In the genomic region with DNA sequence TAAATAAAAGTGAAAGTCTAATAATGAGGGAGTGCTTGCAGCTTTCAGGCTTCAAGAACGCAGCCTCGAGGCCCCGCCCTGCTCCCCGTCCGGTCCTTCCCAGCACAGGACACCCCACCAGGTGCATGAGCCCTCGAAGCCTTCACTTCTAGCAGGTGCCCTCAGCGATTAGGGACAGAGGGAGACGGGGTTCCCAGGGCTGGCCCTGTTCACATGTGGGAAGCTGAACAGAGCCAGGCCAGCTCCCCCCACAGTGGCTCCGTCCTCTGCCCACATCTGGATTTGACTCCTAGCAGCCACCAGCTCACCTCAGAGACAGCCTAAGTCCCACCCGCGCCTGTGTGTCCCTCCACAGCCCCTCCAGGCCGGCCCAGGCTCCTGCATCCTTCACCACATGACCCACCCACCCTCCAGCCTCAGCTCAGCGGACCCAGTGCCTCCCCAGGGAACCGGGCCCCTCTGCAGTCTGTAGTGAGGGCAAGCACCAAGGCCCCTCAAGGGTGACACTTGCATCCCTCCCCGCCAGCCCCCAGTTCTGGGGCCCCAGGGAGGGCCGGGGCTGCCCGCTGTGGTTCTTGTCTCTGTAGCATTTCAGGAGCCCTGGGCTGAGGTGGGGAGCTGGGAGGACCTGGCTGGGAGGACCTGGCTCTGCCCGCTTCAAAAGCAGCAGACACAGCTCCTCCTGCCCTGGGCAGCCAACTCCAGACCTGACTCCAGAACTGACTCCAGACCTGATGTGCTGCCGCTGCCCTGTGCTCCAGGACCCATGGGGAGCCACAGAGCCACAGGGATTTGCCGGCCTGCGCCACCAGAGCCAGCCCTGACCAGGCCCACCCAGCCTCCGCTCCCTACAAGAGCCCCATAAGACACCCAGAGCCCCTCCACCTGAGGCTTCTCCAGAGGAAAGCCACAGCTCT, we compare ENCODE assay signal across 8 cellular contexts. TPM values are rescaled to one million over a fixed set of nuclear protein-coding genes. Genes with fewer than 3 reads are reported as not detected.
DNase-seq lines count a peak whose midpoint lies in the region; ATAC-seq, FAIRE-seq and TF ChIP-seq lines count a peak whose summit lies in the region.

No MANE protein-coding gene starts in this region.

- POLR2A ChIA-PET in CD4-positive, alpha-beta T cell (lab: Charles Lee), result interaction anchor here (0.7 to 4.8 kb wide), 18 partner anchors 11 to 138 kb away, joined by 3 to 27 read pairs (median 6); a partner anchor contains a TSS
- POLR2A ChIA-PET in MCF 10A (lab: Yijun Ruan, JAX) (interaction anchor here (0.6 to 1.2 kb wide), 3 partner anchors 12 to 50 kb away, joined by 3 read pairs; no protein-coding TSS in a partner anchor), SK-N-SH (lab: Yijun Ruan, JAX) (interaction anchor here (0.5 to 1.0 kb wide), 2 partner anchors 25 to 105 kb away, joined by 3 read pairs; no protein-coding TSS in a partner anchor)

- H3K4me1 Mint-ChIP-seq in CD4-positive, alpha-beta T cell (ENCODE audit: low read depth), result peaks cover 32% of the 10 kb centered on the region
- peaks cover 8% of the 10 kb centered on the region for H3K4me1 Mint-ChIP-seq in MCF 10A (ENCODE audit: insufficient read depth, unreplicated experiment)

- peaks cover 29% of the 10 kb centered on the region for H3K4me1 ChIP-seq in OCI-LY3 (ENCODE audit: low read length)
- peaks cover 56% of the 10 kb centered on the region for H3K4me1 ChIP-seq in mononuclear cell (ENCODE audit: insufficient read depth, low read length)
- H3K4me1 ChIP-seq in tibial artery, result peaks cover 0 to 60% (median 56%) of the 10 kb centered on the region in 4 donors
- H3K4me1 ChIP-seq in SK-N-SH (ENCODE audit: control insufficient read depth in 1 of 2, insufficient read depth in 2 of 2, low read depth in 1 of 2, low read length in 1 of 2), result peaks cover 0 to 7% of the 10 kb centered on the region in 2 experiments; a peak in 2 of 4 replicates

- no peaks in the 10 kb centered on the region for H3K9me3 Mint-ChIP-seq in CD4-positive, alpha-beta T cell
- no peaks in the 10 kb centered on the region for H3K9me3 Mint-ChIP-seq in MCF 10A (ENCODE audit: unreplicated experiment)

- H3K4me3 Mint-ChIP-seq in CD4-positive, alpha-beta T cell, result peak overlapping the region; percentile 90
- peak overlapping the region; percentile 63 for H3K4me3 Mint-ChIP-seq in MCF 10A (ENCODE audit: unreplicated experiment)

- H3K9me3 ChIP-seq in CD4-positive, alpha-beta T cell (ENCODE audit: control insufficient read depth, low read length), result no peaks in the 10 kb centered on the region
- H3K9me3 ChIP-seq in OCI-LY3 (ENCODE audit: insufficient read depth, low read length) (no peaks in the 10 kb centered on the region), mononuclear cell (ENCODE audit: low read depth, low read length) (no peaks in the 10 kb centered on the region), tibial artery (no peaks in the 10 kb centered on the region), SK-N-SH (no peaks in the 10 kb centered on the region)

- H3K27ac Mint-ChIP-seq in CD4-positive, alpha-beta T cell, result peak overlapping the region; percentile 96
- H3K27ac Mint-ChIP-seq in MCF 10A (ENCODE audit: low read depth, unreplicated experiment), result peak overlapping the region; percentile 54

- peaks cover under 1% of the 10 kb centered on the region for H3F3A ChIP-seq in SK-N-SH (replicated peaks; ENCODE audit: insufficient read depth)

- CTCF ChIA-PET in CD4-positive, alpha-beta T cell (lab: Charles Lee), result interaction anchor here (0.9 to 3.3 kb wide), 4 partner anchors 18 to 267 kb away, joined by 3 to 18 read pairs (median 4); no protein-coding TSS in a partner anchor
- CTCF ChIA-PET in MCF 10A (lab: Yijun Ruan, JAX), result interaction anchor here (0.6 to 1.2 kb wide), 3 partner anchors 15 to 37 kb away, joined by 3 to 4 read pairs (median 3); no protein-coding TSS in a partner anchor
- CTCF ChIA-PET in SK-N-SH (lab: Yijun Ruan, JAX), result interaction anchor here (1.0 to 1.8 kb wide), 3 partner anchors 14 to 64 kb away, joined by 3 to 4 read pairs (median 3); no protein-coding TSS in a partner anchor

- peak overlapping the region; percentile 86 for H3K4me2 ChIP-seq in OCI-LY3 (ENCODE audit: low read length)
- no peak overlapping the region for H3K4me2 ChIP-seq in SK-N-SH

- H3K27me3 ChIP-seq in CD4-positive, alpha-beta T cell (ENCODE audit: control insufficient read depth, insufficient read depth, low read length), result no peaks in the 10 kb centered on the region
- H3K27me3 ChIP-seq in OCI-LY3 (ENCODE audit: low read depth, low read length), result no peaks in the 10 kb centered on the region
- no peaks in the 10 kb centered on the region for H3K27me3 ChIP-seq in mononuclear cell (ENCODE audit: insufficient read depth, low read length)
- no peaks in the 10 kb centered on the region for H3K27me3 ChIP-seq in tibial artery
- H3K27me3 ChIP-seq in SK-N-SH (ENCODE audit: insufficient read depth), result no peaks in the 10 kb centered on the region

- intact Hi-C loops in CD4-positive, alpha-beta T cell (cut with DNase I, micrococcal nuclease), result loop anchor here (5.0 kb wide), 2 partner anchors 41 to 61 kb away; a partner anchor contains a TSS
- intact Hi-C loops in MCF 10A (cut with micrococcal nuclease) (no loop called here), tibial artery (cut with DNase I; ENCODE audit: low total_unique reads) (no loop called here)

- peak overlapping the region; percentile 92 for H3K27ac ChIP-seq in CD4-positive, alpha-beta T cell (ENCODE audit: low read depth, low read length)
- H3K27ac ChIP-seq in OCI-LY3 (ENCODE audit: low read length), result no peak overlapping the region
- peak overlapping the region; percentile 86 for H3K27ac ChIP-seq in tibial artery
- H3K27ac ChIP-seq in SK-N-SH (ENCODE audit: low read depth in 2 of 2, low read length in 1 of 2), result no peak overlapping the region

- peaks cover 30% of the 10 kb centered on the region; the same call in 1 of the 2 replicates for H3K79me2 ChIP-seq in OCI-LY3 (ENCODE audit: low read length)
- peaks cover 13% of the 10 kb centered on the region for H3K79me2 ChIP-seq in SK-N-SH (ENCODE audit: insufficient read depth)

- peaks cover 22% of the 10 kb centered on the region; the same call in 1 of the 2 replicates for H4K20me1 ChIP-seq in OCI-LY3 (ENCODE audit: insufficient read depth, low read length)
- 0 out of 2 replicates have a peak, but pooled peaks cover 4% of the 10 kb centered on the region for H4K20me1 ChIP-seq in SK-N-SH (ENCODE audit: insufficient read depth)

- no peaks in the 10 kb centered on the region for H3K9me2 ChIP-seq in SK-N-SH

- TF ChIP-seq EP300 in SK-N-SH (IDR thresholded peaks at IDR 0.05; ENCODE audit: borderline replicate concordance in 1 of 2, low read depth in 1 of 2, low read length in 1 of 2), result no peak

- H3K36me3 ChIP-seq in OCI-LY3 (replicated peaks; ENCODE audit: low read depth, low read length) (peaks cover 11% of the 10 kb centered on the region), tibial artery (peaks cover 4 to 26% (median 18%) of the 10 kb centered on the region in 3 donors), SK-N-SH (replicated peaks in 1 of 2; ENCODE audit: control insufficient read depth in 1 of 2, insufficient read depth in 2 of 2, low read length in 1 of 2) (peaks cover under 1 to 2% of the 10 kb centered on the region in 2 experiments)

- H2AFZ ChIP-seq in OCI-LY3 (ENCODE audit: low read depth, low read length), result no peak overlapping the region
- H2AFZ ChIP-seq in SK-N-SH (ENCODE audit: low read depth), result no peak overlapping the region

- ATAC-seq in CD4-positive, alpha-beta T cell (ENCODE audit: poor library complexity), result peak; percentile 15

- no peak for TF ChIP-seq RAD21 in SK-N-SH (IDR thresholded peaks at IDR 0.05; ENCODE audit: low read length)

- peak overlapping the region; percentile 79 for H3K9ac ChIP-seq in OCI-LY3 (ENCODE audit: low read length)
- no peak overlapping the region for H3K9ac ChIP-seq in SK-N-SH

- WGBS in SK-N-SH (ENCODE audit: low lambda C conversion rate), result 89% methylated on average over 13 of the region's 22 CpGs

- no peak for TF ChIP-seq CTCF in CD4-positive, alpha-beta T cell (IDR thresholded peaks at IDR 0.05)
- TF ChIP-seq CTCF in OCI-LY3 (IDR thresholded peaks at IDR 0.05; ENCODE audit: low read depth, low read length) (no peak), MCF 10A (IDR thresholded peaks at IDR 0.05; ENCODE audit: unreplicated experiment) (no peak), tibial artery (IDR thresholded peaks at IDR 0.05) (no peak), SK-N-SH (IDR thresholded peaks at IDR 0.05) (no peak)

- no peaks in the 10 kb centered on the region for H3K27me3 Mint-ChIP-seq in CD4-positive, alpha-beta T cell
- H3K27me3 Mint-ChIP-seq in MCF 10A (ENCODE audit: insufficient read depth, unreplicated experiment), result no peaks in the 10 kb centered on the region

- H3K36me3 Mint-ChIP-seq in CD4-positive, alpha-beta T cell (ENCODE audit: low read depth), result peaks cover 18% of the 10 kb centered on the region
- peaks cover 53% of the 10 kb centered on the region for H3K36me3 Mint-ChIP-seq in MCF 10A (ENCODE audit: insufficient read depth, unreplicated experiment)

- peak overlapping the region; percentile 82 for H3K4me3 ChIP-seq in OCI-LY3 (ENCODE audit: low read length)
- H3K4me3 ChIP-seq in mononuclear cell (ENCODE audit: low read length), result peak overlapping the region; percentile 72
- peak overlapping the region; percentile 64 to 67 for H3K4me3 ChIP-seq in tibial artery
- H3K4me3 ChIP-seq in SK-N-SH (ENCODE audit: low read depth in 2 of 2, low read length in 1 of 2), result no peak overlapping the region

- no peak for FAIRE-seq in urothelium cell line (lab: Jason Lieb, UNC)

- DNase-seq in CD4-positive, alpha-beta T cell, result peak in 9 of 10 experiments; percentile 42 to 83 (median 55)
- DNase-seq in MCF 10A (ENCODE audit: unreplicated experiment) (no peak), tibial artery (peak in 1 of 2 donors; percentile 29), urothelium cell line (ENCODE audit: low spot score) (no peak), SK-N-SH (no peak), RPMI8226 (no peak)

- no TSS peak for BruUV-seq in MCF 10A (replicated peaks; lab: Mats Ljungman, UMichigan)

TF ChIP-seq in SK-N-SH, 30 proteins besides CTCF, POLR2A, EP300 and RAD21 (continues in another document):
- TF ChIP-seq MXI1 (IDR thresholded peaks at IDR 0.05; ENCODE audit: low read depth, low read length) (no peak), SMC3 (IDR thresholded peaks at IDR 0.05; ENCODE audit: low read depth, low read length) (no peak)

RNA-seq across cellular contexts. Expression of a gene that starts 27.3 kb away (rescaled TPM):
- total RNA-seq in CD4-positive, alpha-beta T cell, result 100 to 1,000 TPM; 174 to 175 TPM
- total RNA-seq in MCF 10A (2022) (179 and 191 TPM in 2 replicates), mononuclear cell (162 TPM)
- polyA plus RNA-seq in SK-N-SH (2012; rRNA removed), result 566 and 925 TPM in 2 replicates
- polyA plus RNA-seq in SK-N-SH (2012; cell fraction: cytosol; rRNA removed), result 591 and 700 TPM in 2 replicates
- 511 and 671 TPM in 2 replicates for polyA plus RNA-seq in SK-N-SH (2012; cell fraction: nucleus; rRNA removed)

RNA-seq across cellular contexts. Expression of a gene that starts 35.9 kb away (rescaled TPM):
- 10 to 100 TPM; 45.8 to 49.0 TPM for total RNA-seq in CD4-positive, alpha-beta T cell
- 184 and 201 TPM in 2 replicates for total RNA-seq in MCF 10A (2022)
- total RNA-seq in mononuclear cell, result 48.9 TPM
- 238 and 283 TPM in 2 replicates for polyA plus RNA-seq in SK-N-SH (2012; rRNA removed)
- 143 and 208 TPM in 2 replicates for polyA plus RNA-seq in SK-N-SH (2012; cell fraction: cytosol; rRNA removed)
- polyA plus RNA-seq in SK-N-SH (2012; cell fraction: nucleus; rRNA removed), result 134 and 138 TPM in 2 replicates

RNA-seq across cellular contexts. Expression of a gene that starts 43.0 kb away (rescaled TPM):
- 100 to 1,000 TPM; 126 to 137 TPM for total RNA-seq in CD4-positive, alpha-beta T cell
- total RNA-seq in MCF 10A (2022), result 99.6 and 123 TPM in 2 replicates
- 53.8 TPM for total RNA-seq in mononuclear cell
- 15.7 and 18.3 TPM in 2 replicates for polyA plus RNA-seq in SK-N-SH (2012; rRNA removed)
- 4.5 and 9.3 TPM in 2 replicates for polyA plus RNA-seq in SK-N-SH (2012; cell fraction: cytosol; rRNA removed)
- polyA plus RNA-seq in SK-N-SH (2012; cell fraction: nucleus; rRNA removed), result 69.0 and 70.1 TPM in 2 replicates

Comparison
In these comparisons a context has a peak if more than half of its experiments do, and no peak if none do; other contexts are left out.
1. DNase-seq: peak in CD4-positive, alpha-beta T cell (9 of 10); none in MCF 10A (single experiment), urothelium cell line (single experiment), SK-N-SH (single experiment) and RPMI8226 (single experiment).
2. H3K27ac ChIP-seq: peak in CD4-positive, alpha-beta T cell (single experiment) and tibial artery (2 of 2); none in OCI-LY3 (single experiment) and SK-N-SH (0 of 2).
3. H3K4me3 ChIP-seq: peak in OCI-LY3 (single experiment), mononuclear cell (single experiment) and tibial artery (2 of 2); none in SK-N-SH (0 of 2).
4. intact Hi-C loops: an anchor here in CD4-positive, alpha-beta T cell (5.0 kb wide); none called in MCF 10A and tibial artery.